8 cellular contexts compared by ENCODE assay signal in genomic region chr4:170089743-170090666, GRCh38. TPM values are rescaled to one million over a fixed set of nuclear protein-coding genes. Genes with fewer than 3 reads are reported as not detected.
A peak's percentile ranks its signal among the peaks of the same experiment; 100 is the strongest.
DNase-seq lines count a peak whose midpoint lies in the region; ATAC-seq and TF ChIP-seq lines count a peak whose summit lies in the region.

Gene AADAT, minus strand, starts transcription at chr4:170089956. Its CDS starts 266 bp downstream, at chr4:170089690.

- H3K27me3 ChIP-seq in CD4-positive, alpha-beta T cell (ENCODE audit: control insufficient read depth, insufficient read depth, low read length): peaks cover 31% of the 10 kb centered on the region

- no peak within 1 kb of the TSS for H3K27ac Mint-ChIP-seq in CD4-positive, alpha-beta T cell

- no peaks in the 10 kb centered on the region for H3K9me3 ChIP-seq in CD4-positive, alpha-beta T cell (ENCODE audit: control insufficient read depth, low read length)

- POLR2A ChIA-PET in CD4-positive, alpha-beta T cell (lab: Charles Lee): no interaction called here

- CTCF ChIA-PET in CD4-positive, alpha-beta T cell (lab: Charles Lee): no interaction called here

- intact Hi-C loops in CD4-positive, alpha-beta T cell (cut with DNase I, micrococcal nuclease): no loop called here
- intact Hi-C loops in posterior cingulate gyrus (cut with DNase I): loop anchor here (2.0 to 5.0 kb wide), 2 partner anchors 38 to 477 kb away; partner anchors contain the start of gene NEK1

- TF ChIP-seq CTCF in CD4-positive, alpha-beta T cell (IDR thresholded peaks at IDR 0.05): no peak

- DNase-seq in CD4-positive, alpha-beta T cell: no peak
- peak; percentile 30 for DNase-seq in NCI-H748 treated with DMSO at 0.1 percent for 48 hours (lab: John Stamatoyannopoulos, UW)
- peak; percentile 91 for DNase-seq in astrocyte of the hippocampus (ENCODE audit: low read depth, low spot score)
- DNase-seq in hepatic stellate cell (ENCODE audit: low spot score): peak; percentile 89
- peak; percentile 72 to 97 (median 82) for DNase-seq in posterior cingulate gyrus
- no peak for DNase-seq in NAMALWA (ENCODE audit: low spot score)

- peaks cover 51% of the 10 kb centered on the region for H3K27me3 Mint-ChIP-seq in CD4-positive, alpha-beta T cell

- no peaks in the 10 kb centered on the region for H3K36me3 Mint-ChIP-seq in CD4-positive, alpha-beta T cell (ENCODE audit: low read depth)

- H3K4me1 Mint-ChIP-seq in CD4-positive, alpha-beta T cell (ENCODE audit: low read depth): peaks cover 5% of the 10 kb centered on the region

- ATAC-seq in CD4-positive, alpha-beta T cell (ENCODE audit: poor library complexity): no peak
- ATAC-seq in GM18868 (IDR thresholded peaks at IDR 0.05; ENCODE audit: unreplicated experiment) (peak; percentile 91), HG03354 (IDR thresholded peaks at IDR 0.05; ENCODE audit: poor library complexity, severe bottlenecking, unreplicated experiment) (peak; percentile 89)

- no peaks in the 10 kb centered on the region for H3K9me3 Mint-ChIP-seq in CD4-positive, alpha-beta T cell

- peak within 1 kb of the TSS; percentile 30 for H3K4me3 Mint-ChIP-seq in CD4-positive, alpha-beta T cell

- H3K27ac ChIP-seq in CD4-positive, alpha-beta T cell (ENCODE audit: low read depth, low read length): no peak within 1 kb of the TSS

RNA-seq across cellular contexts. Expression of gene AADAT, which starts in this region (rescaled TPM):
- total RNA-seq in CD4-positive, alpha-beta T cell: not detected

Comparison
In these comparisons a context has a peak if more than half of its experiments do, and no peak if none do; other contexts are left out.
1. DNase-seq: peak in NCI-H748 treated with DMSO at 0.1 percent for 48 hours (single experiment), astrocyte of the hippocampus (single experiment), hepatic stellate cell (single experiment) and posterior cingulate gyrus (10 of 10); none in CD4-positive, alpha-beta T cell (0 of 10) and NAMALWA (single experiment).